ENCODE assay signal across 8 cellular contexts in the genomic region with DNA sequence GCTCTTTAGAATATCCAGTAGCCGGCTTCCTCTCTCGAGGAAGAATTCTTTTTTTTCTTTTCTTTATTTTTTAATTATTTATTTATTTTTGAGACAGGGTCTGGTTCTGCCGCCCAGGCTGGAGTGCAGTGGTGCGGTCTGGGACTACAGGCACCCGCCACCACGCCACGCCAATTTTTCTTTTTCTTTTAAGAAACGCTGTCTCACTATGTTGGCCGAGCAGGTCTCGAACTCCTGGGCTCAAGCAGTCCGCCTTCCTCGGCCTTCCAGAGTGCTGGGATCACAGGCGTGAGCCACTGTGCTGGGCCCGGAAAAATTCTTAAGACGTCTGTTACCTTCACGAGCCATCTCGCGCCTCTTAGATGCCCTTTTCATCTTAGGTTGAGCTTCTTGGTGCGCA. TPM values are rescaled to one million over a fixed set of nuclear protein-coding genes. Genes with fewer than 3 reads are reported as not detected.
DNase-seq lines count a peak whose midpoint lies in the region; TF ChIP-seq lines count a peak whose summit lies in the region.

No MANE protein-coding gene starts in this region.

- peak overlapping the region; percentile 97; the same call in 1 of the 2 replicates for H3K27ac ChIP-seq in BLaER1
- no peak overlapping the region for H3K27ac ChIP-seq in ectodermal cell (ENCODE audit: insufficient read depth, low read depth, low read length, poor library complexity, severe bottlenecking)

- TF ChIP-seq POLR2A in NB4 (IDR thresholded peaks at IDR 0.05; ENCODE audit: extremely low read depth, insufficient read length), result no peak

- no peaks in the 10 kb centered on the region for H3K27me3 Mint-ChIP-seq in nephron (ENCODE audit: low read depth)

- no peaks in the 10 kb centered on the region for H3K27me3 ChIP-seq in BLaER1
- no peaks in the 10 kb centered on the region for H3K27me3 ChIP-seq in ectodermal cell (ENCODE audit: control insufficient read depth, insufficient read depth, low read length, poor library complexity, severe bottlenecking)

- H3K4me1 Mint-ChIP-seq in nephron, result peaks cover 39% of the 10 kb centered on the region

- peak overlapping the region; percentile 85 to 97 (median 95) for H3K27ac Mint-ChIP-seq in nephron

- H3K36me3 ChIP-seq in BLaER1 (no peaks in the 10 kb centered on the region), ectodermal cell (ENCODE audit: control insufficient read depth, insufficient read depth, low read length) (no peaks in the 10 kb centered on the region)

- H4K20me1 ChIP-seq in BLaER1, result peaks cover 31% of the 10 kb centered on the region

- H3K4me2 ChIP-seq in BLaER1, result peak overlapping the region; percentile 78

- DNase-seq in NB4 (ENCODE audit: low read depth) (peak; percentile 14), iPS-NIHi11 (ENCODE audit: low spot score) (no peak), NOMO-1 (lab: John Stamatoyannopoulos, UW; ENCODE audit: unreplicated experiment in 2 of 2) (no peak), HuH-7.5 (ENCODE audit: low spot score) (no peak)
- no peak for DNase-seq in activated CD8-positive, alpha-beta memory T cell treated with anti-CD3 and anti-CD28 coated beads, Interleukin-2, amount 50 U/mL, for 48 hours

- no peaks in the 10 kb centered on the region for H3K9me3 Mint-ChIP-seq in nephron

- peak overlapping the region; percentile 96 for H3K9ac ChIP-seq in BLaER1

- H3K4me3 ChIP-seq in BLaER1, result peak overlapping the region; percentile 97
- peak overlapping the region; percentile 68 for H3K4me3 ChIP-seq in NB4 (ENCODE audit: low read depth, low read length)
- peak overlapping the region; percentile 63 for H3K4me3 ChIP-seq in ectodermal cell (ENCODE audit: insufficient read depth, low read depth, low read length)

- WGBS in ectodermal cell, 2 experiments, result 94 to 95% methylated on average over 17 to 18 of the region's 19 CpGs

- H3K4me3 Mint-ChIP-seq in nephron, result peak overlapping the region; percentile 89 to 95 (median 93)

- H3K36me3 Mint-ChIP-seq in nephron (ENCODE audit: low read depth), result no peaks in the 10 kb centered on the region

- TF ChIP-seq CTCF in NB4 (IDR thresholded peaks at IDR 0.05; ENCODE audit: low read depth, low read length) (no peak), nephron (IDR thresholded peaks at IDR 0.05; ENCODE audit: unreplicated experiment in 3 of 3) (no peak)

- H3K4me1 ChIP-seq in BLaER1 (peaks cover 27% of the 10 kb centered on the region), ectodermal cell (ENCODE audit: control insufficient read depth, insufficient read depth, low read length) (peaks cover 13% of the 10 kb centered on the region)

- no peaks in the 10 kb centered on the region for H3K9me3 ChIP-seq in BLaER1
- no peaks in the 10 kb centered on the region for H3K9me3 ChIP-seq in ectodermal cell (ENCODE audit: control insufficient read depth, low read length)

RNA-seq across cellular contexts. Expression of a gene that starts 0.9 kb away (rescaled TPM):
- 34.4 TPM for polyA plus RNA-seq in ectodermal cell (2013, experiment 1 of 4)
- 37.5 TPM for polyA plus RNA-seq in ectodermal cell (2013, experiment 2 of 4)
- 28.2 TPM for polyA plus RNA-seq in ectodermal cell (2013, experiment 3 of 4)
- 32.8 TPM for polyA plus RNA-seq in ectodermal cell (2013, experiment 4 of 4)
